Comparison of ENCODE assay signal across 10 cellular contexts in the genomic region with DNA sequence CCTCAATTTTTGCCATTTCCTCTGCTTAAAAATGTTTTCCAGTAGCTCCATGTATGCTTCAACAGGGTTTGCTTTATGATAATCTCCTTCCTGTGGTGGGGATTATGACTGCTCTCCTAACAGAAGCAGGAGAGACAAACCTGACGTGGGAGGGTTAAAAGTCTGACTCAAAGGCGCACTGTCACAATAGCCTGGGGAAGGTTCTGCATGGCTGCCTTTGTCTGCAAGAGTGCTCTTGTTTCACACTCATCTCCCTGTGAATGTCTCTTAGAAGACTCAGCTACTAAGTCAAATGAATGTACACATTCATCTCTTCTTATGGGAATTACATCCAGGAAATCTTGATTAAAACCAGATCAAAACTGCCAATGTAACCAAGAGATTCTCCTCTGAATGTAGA.
DNase-seq lines count a peak whose midpoint lies in the region; ATAC-seq, FAIRE-seq and TF ChIP-seq lines count a peak whose summit lies in the region.
"Had no signal": no experiment of that assay in that cellular context is flagged by ENCODE, and none has a peak within 500 bp of the region (broad histone marks: within the 10 kb centered on the region; RNA-seq: fewer than 3 reads in every experiment).

No MANE protein-coding gene starts in this region.

- H3K27me3 Mint-ChIP-seq in activated naive CD8-positive, alpha-beta T cell treated with anti-CD3 and anti-CD28 coated beads, Interleukin-2, amount 50 U/mL, for 24 hours = peaks cover 2% of the 10 kb centered on the region
- no peaks in the 10 kb centered on the region for H3K27me3 Mint-ChIP-seq in activated naive CD8-positive, alpha-beta T cell treated with anti-CD3 and anti-CD28 coated beads for 36 hours

- DNase-seq in activated naive CD8-positive, alpha-beta T cell treated with anti-CD3 and anti-CD28 coated beads, Interleukin-2, amount 50 U/mL, for 24 hours = peak; percentile 18
- no peak for DNase-seq in activated naive CD8-positive, alpha-beta T cell treated with anti-CD3 and anti-CD28 coated beads for 36 hours
- DNase-seq in GM12878 (ENCODE audit: low read depth, low spot score) (no peak), NCI-H1105 treated with DMSO at 0.1 percent for 48 hours (lab: John Stamatoyannopoulos, UW) (no peak), NCI-H748 (lab: John Stamatoyannopoulos, UW; ENCODE audit: unreplicated experiment) (no peak), lower lobe of right lung (no peak)
- peak; percentile 26 for DNase-seq in stimulated activated naive CD8-positive, alpha-beta T cell treated with anti-CD3 and anti-CD28 coated beads, Interleukin-15, Interleukin-2, amounts not matched to agents 100 U/mL and 50 U/mL, for 24 hours

- no peaks in the 10 kb centered on the region for H3K79me2 ChIP-seq in GM12878 (ENCODE audit: control insufficient read depth, insufficient read depth, low read length)

- FAIRE-seq in GM12878 (lab: Jason Lieb, UNC) = no peak

- no peaks in the 10 kb centered on the region for H3K36me3 Mint-ChIP-seq in activated naive CD8-positive, alpha-beta T cell treated with anti-CD3 and anti-CD28 coated beads, Interleukin-2, amount 50 U/mL, for 24 hours (ENCODE audit: low read depth)
- no peaks in the 10 kb centered on the region for H3K36me3 Mint-ChIP-seq in activated naive CD8-positive, alpha-beta T cell treated with anti-CD3 and anti-CD28 coated beads for 36 hours
- H3K36me3 Mint-ChIP-seq: CD4-positive, alpha-beta memory T cell had no signal

- no peak for TF ChIP-seq EP300 in GM12878 (IDR thresholded peaks at IDR 0.05; ENCODE audit: borderline replicate concordance in 1 of 2, control insufficient read depth in 1 of 2, low read depth in 2 of 2, low read length in 2 of 2)

- H3K9me3 Mint-ChIP-seq in activated naive CD8-positive, alpha-beta T cell treated with anti-CD3 and anti-CD28 coated beads, Interleukin-2, amount 50 U/mL, for 24 hours = no peaks in the 10 kb centered on the region
- H3K9me3 Mint-ChIP-seq in activated naive CD8-positive, alpha-beta T cell treated with anti-CD3 and anti-CD28 coated beads for 36 hours = no peaks in the 10 kb centered on the region

- no peaks in the 10 kb centered on the region for H4K20me1 ChIP-seq in GM12878 (ENCODE audit: control insufficient read depth, insufficient read depth)

- TF ChIP-seq CTCF in GM12878 (IDR thresholded peaks at IDR 0.05 in 2 of 3, conservative IDR thresholded peaks at IDR 0.05 in 1 of 3; ENCODE audit: control insufficient read depth in 2 of 3, extremely low read depth in 1 of 3, insufficient read depth in 1 of 3, low read depth in 3 of 3, low read length in 3 of 3) (no peak), lower lobe of right lung (IDR thresholded peaks at IDR 0.05) (no peak)

- no peak for TF ChIP-seq POLR2A in GM12878 (IDR thresholded peaks at IDR 0.05; ENCODE audit: low read depth, low read length)

- no peak overlapping the region for H3K4me3 Mint-ChIP-seq in activated naive CD8-positive, alpha-beta T cell treated with anti-CD3 and anti-CD28 coated beads, Interleukin-2, amount 50 U/mL, for 24 hours
- no peak overlapping the region for H3K4me3 Mint-ChIP-seq in activated naive CD8-positive, alpha-beta T cell treated with anti-CD3 and anti-CD28 coated beads for 36 hours
- H3K4me3 Mint-ChIP-seq: CD4-positive, alpha-beta memory T cell had no signal

- no peak overlapping the region for H3K4me3 ChIP-seq in GM12878
- no peak overlapping the region for H3K4me3 ChIP-seq in lower lobe of right lung
- H3K4me3 ChIP-seq: SJSA1 had no signal

- POLR2A ChIA-PET in GM12878 (lab: Charles Lee) = no interaction called here

- in situ Hi-C loops in GM12878 (cut with MboI) = no loop called here

- peak; percentile 96 for ATAC-seq in activated naive CD8-positive, alpha-beta T cell treated with anti-CD3 and anti-CD28 coated beads, Interleukin-2, amount 50 U/mL, for 24 hours
- ATAC-seq in HG03175 (IDR thresholded peaks at IDR 0.05; ENCODE audit: unreplicated experiment) (peak; percentile 56), GM12878 (peak; percentile 63), lower lobe of right lung (no peak)
- ATAC-seq in stimulated activated naive CD8-positive, alpha-beta T cell treated with anti-CD3 and anti-CD28 coated beads, Interleukin-15, Interleukin-2, amounts not matched to agents 100 U/mL and 50 U/mL, for 24 hours = peak; percentile 92

- H2AFZ ChIP-seq in GM12878 (ENCODE audit: control insufficient read depth, low read depth, low read length) = no peak overlapping the region

- no peak overlapping the region for H3K27ac ChIP-seq in GM12878 (ENCODE audit: control insufficient read depth, insufficient read depth)
- H3K27ac ChIP-seq in lower lobe of right lung = no peak overlapping the region
- H3K27ac ChIP-seq: SJSA1 had no signal

- H3K9me3 ChIP-seq in GM12878 (replicated peaks; ENCODE audit: control insufficient read depth, insufficient read depth, low read length) (no peaks in the 10 kb centered on the region), lower lobe of right lung (no peaks in the 10 kb centered on the region)
- H3K9me3 ChIP-seq: SJSA1 had no signal

- H3K36me3 ChIP-seq in GM12878 (ENCODE audit: control insufficient read depth in 2 of 2, insufficient read depth in 2 of 2, low read length in 1 of 2) (no peaks in the 10 kb centered on the region), lower lobe of right lung (no peaks in the 10 kb centered on the region)
- H3K36me3 ChIP-seq: SJSA1 had no signal

- H3K27ac Mint-ChIP-seq in activated naive CD8-positive, alpha-beta T cell treated with anti-CD3 and anti-CD28 coated beads, Interleukin-2, amount 50 U/mL, for 24 hours = no peak overlapping the region
- no peak overlapping the region for H3K27ac Mint-ChIP-seq in activated naive CD8-positive, alpha-beta T cell treated with anti-CD3 and anti-CD28 coated beads for 36 hours
- H3K27ac Mint-ChIP-seq: CD4-positive, alpha-beta memory T cell had no signal

- no peak overlapping the region for H3K9ac ChIP-seq in GM12878 (ENCODE audit: control insufficient read depth, insufficient read depth, low read length)

- H3K27me3 ChIP-seq in GM12878 (replicated peaks in 1 of 2; ENCODE audit: control insufficient read depth in 2 of 2, insufficient read depth in 2 of 2, low read length in 1 of 2) (no peaks in the 10 kb centered on the region), lower lobe of right lung (ENCODE audit: low read depth) (peaks cover under 1% of the 10 kb centered on the region)
- H3K27me3 ChIP-seq: SJSA1 had no signal

- no peaks in the 10 kb centered on the region for H3K4me1 ChIP-seq in GM12878 (ENCODE audit: control insufficient read depth, insufficient read depth, low read length)
- no peaks in the 10 kb centered on the region for H3K4me1 ChIP-seq in lower lobe of right lung
- H3K4me1 ChIP-seq: SJSA1 had no signal

- no TSS peak for BruUV-seq in GM12878 (replicated peaks; lab: Mats Ljungman, UMichigan)

- CTCF ChIA-PET in GM12878 (lab: Yijun Ruan, JAX) = interaction anchor here (0.6 to 2.4 kb wide), 2 partner anchors 40 to 77 kb away, joined by 3 to 10 read pairs; no protein-coding TSS in a partner anchor

- RAD21 ChIA-PET in GM12878 (lab: Charles Lee; ENCODE audit: unreplicated experiment) = no interaction called here

- SMC1A ChIA-PET in GM12878 (lab: Charles Lee; ENCODE audit: uncharacterized antibody, unreplicated experiment) = no interaction called here

- H3K4me2 ChIP-seq in GM12878 (ENCODE audit: control insufficient read depth, insufficient read depth) = no peak overlapping the region

- intact Hi-C loops in GM12878 (cut with micrococcal nuclease; ENCODE audit: unreplicated experiment) (no loop called here), lower lobe of right lung (cut with DNase I) (no loop called here)

- 0% methylated on average over 2 of the region's 2 CpGs for WGBS in GM12878 (ENCODE audit: insufficient coverage, insufficient replicate concordance, low lambda C conversion rate, missing lambda C conversion rate)

- peaks cover 14% of the 10 kb centered on the region for H3K4me1 Mint-ChIP-seq in activated naive CD8-positive, alpha-beta T cell treated with anti-CD3 and anti-CD28 coated beads, Interleukin-2, amount 50 U/mL, for 24 hours
- peaks cover 18% of the 10 kb centered on the region for H3K4me1 Mint-ChIP-seq in activated naive CD8-positive, alpha-beta T cell treated with anti-CD3 and anti-CD28 coated beads for 36 hours

- TF ChIP-seq RAD21 in GM12878 (IDR thresholded peaks at IDR 0.05; ENCODE audit: insufficient read depth, low read depth, low read length) = no peak

TF ChIP-seq in GM12878, 131 proteins besides CTCF, POLR2A, EP300 and RAD21:
- TF ChIP-seq PAX5 (IDR thresholded peaks at IDR 0.05; ENCODE audit: borderline replicate concordance, low read depth, low read length) (peak; percentile 85), POLR2AphosphoS5 (IDR thresholded peaks at IDR 0.05; ENCODE audit: low read length) (no peak), KDM1A (IDR thresholded peaks at IDR 0.05; ENCODE audit: borderline replicate concordance) (no peak), EGR1 (IDR thresholded peaks at IDR 0.05; ENCODE audit: borderline replicate concordance in 1 of 2, low read depth in 2 of 2, low read length in 2 of 2) (no peak), BRCA1 (IDR thresholded peaks at IDR 0.05; ENCODE audit: low read depth, low read length) (no peak), SREBF2 (IDR thresholded peaks at IDR 0.05; ENCODE audit: low read length) (no peak), ZNF207 (IDR thresholded peaks at IDR 0.05; ENCODE audit: borderline replicate concordance) (no peak), POLR2AphosphoS2 (IDR thresholded peaks at IDR 0.05; ENCODE audit: low read depth, low read length) (no peak), NR2C1 (IDR thresholded peaks at IDR 0.05) (no peak), JUND (IDR thresholded peaks at IDR 0.05; ENCODE audit: low read depth, low read length) (no peak), JUNB (IDR thresholded peaks at IDR 0.05) (0 out of 2 replicates have a peak, but pooled peaks have one; percentile 14)

Comparison
In these comparisons a context has a peak if more than half of its experiments do, and no peak if none do; other contexts are left out.
1. DNase-seq: peak in activated naive CD8-positive, alpha-beta T cell treated with anti-CD3 and anti-CD28 coated beads, Interleukin-2, amount 50 U/mL, for 24 hours (single experiment) and stimulated activated naive CD8-positive, alpha-beta T cell treated with anti-CD3 and anti-CD28 coated beads, Interleukin-15, Interleukin-2, amounts not matched to agents 100 U/mL and 50 U/mL, for 24 hours (single experiment); none in activated naive CD8-positive, alpha-beta T cell treated with anti-CD3 and anti-CD28 coated beads for 36 hours (single experiment), GM12878 (single experiment), NCI-H1105 treated with DMSO at 0.1 percent for 48 hours (single experiment), NCI-H748 (single experiment) and lower lobe of right lung (single experiment).
2. ATAC-seq: peak in activated naive CD8-positive, alpha-beta T cell treated with anti-CD3 and anti-CD28 coated beads, Interleukin-2, amount 50 U/mL, for 24 hours (single experiment), HG03175 (single experiment), GM12878 (single experiment) and stimulated activated naive CD8-positive, alpha-beta T cell treated with anti-CD3 and anti-CD28 coated beads, Interleukin-15, Interleukin-2, amounts not matched to agents 100 U/mL and 50 U/mL, for 24 hours (single experiment); none in lower lobe of right lung (0 of 2).